12 cellular contexts compared by ENCODE assay signal in genomic region chr6:20427856-20428255, GRCh38. TPM values are rescaled to one million over a fixed set of nuclear protein-coding genes. Genes with fewer than 3 reads are reported as not detected.
DNase-seq lines count a peak whose midpoint lies in the region; ATAC-seq and TF ChIP-seq lines count a peak whose summit lies in the region.
"Had no signal": no experiment of that assay in that cellular context is flagged by ENCODE, and none has a peak within 500 bp of the region (broad histone marks: within the 10 kb centered on the region; RNA-seq: fewer than 3 reads in every experiment).

No MANE protein-coding gene starts in this region.

- intact Hi-C loops in activated T-helper 2 cell treated with anti-CD3 and anti-CD28 coated beads, Interferon-gamma antibody, Interleukin-2, Interleukin-4, amounts not matched to agents 10 μg/mL and 5 μg/mL and 100 μg/mL, durations not matched to agents 14 hours and 24 hours and 36 hours (cut with micrococcal nuclease): no loop called here

- H3K4me1 Mint-ChIP-seq in endodermal cell: peaks cover 36% of the 10 kb centered on the region
- H3K4me1 Mint-ChIP-seq in activated T-helper 2 cell treated with anti-CD3 and anti-CD28 coated beads, Interferon-gamma antibody, Interleukin-2, Interleukin-4, amounts not matched to agents 10 μg/mL and 5 μg/mL and 100 μg/mL, durations not matched to agents 14 hours and 24 hours and 36 hours (ENCODE audit: low read depth): peaks cover 29% of the 10 kb centered on the region

- peaks cover 68% of the 10 kb centered on the region for H3K36me3 ChIP-seq in endodermal cell (ENCODE audit: control insufficient read depth, insufficient read depth, low read length)
- H3K36me3 ChIP-seq in smooth muscle cell (ENCODE audit: low read depth): no peaks in the 10 kb centered on the region

- no peak overlapping the region for H3K4me3 ChIP-seq in endodermal cell (ENCODE audit: low read length)
- no peak overlapping the region for H3K4me3 ChIP-seq in smooth muscle cell
- H3K4me3 ChIP-seq: stomach had no signal

- H3K9ac ChIP-seq in endodermal cell (ENCODE audit: extremely low read depth, low read length, poor library complexity, severe bottlenecking): no peak overlapping the region
- H3K9ac ChIP-seq in smooth muscle cell (ENCODE audit: low read depth): no peak overlapping the region

- no peak overlapping the region for H3K4me3 Mint-ChIP-seq in endodermal cell
- H3K4me3 Mint-ChIP-seq in activated T-helper 2 cell treated with anti-CD3 and anti-CD28 coated beads, Interferon-gamma antibody, Interleukin-2, Interleukin-4, amounts not matched to agents 10 μg/mL and 5 μg/mL and 100 μg/mL, durations not matched to agents 14 hours and 24 hours and 36 hours (ENCODE audit: low read depth): no peak overlapping the region
- H3K4me3 Mint-ChIP-seq: CD4-positive, alpha-beta memory T cell had no signal

- peaks cover 3% of the 10 kb centered on the region for H3K4me1 ChIP-seq in endodermal cell (ENCODE audit: control insufficient read depth, insufficient read depth, low read length)
- no peaks in the 10 kb centered on the region for H3K4me1 ChIP-seq in smooth muscle cell (ENCODE audit: low read depth)

- no peaks in the 10 kb centered on the region for H3F3A ChIP-seq in smooth muscle cell (ENCODE audit: low read depth)

- peaks cover 97% of the 10 kb centered on the region for H4K20me1 ChIP-seq in smooth muscle cell (ENCODE audit: low read depth)

- DNase-seq in endodermal cell (no peak), smooth muscle cell (lab: John Stamatoyannopoulos, UW; ENCODE audit: unreplicated experiment) (no peak), dermis blood vessel endothelial cell (no peak)
- DNase-seq in stimulated activated CD4-positive, alpha-beta T cell treated with anti-CD3 and anti-CD28 coated beads, Interleukin-4, amount 100 ng/mL, for 24 hours: no peak
- DNase-seq in activated T-helper 2 cell treated with anti-CD3 and anti-CD28 coated beads, Interferon-gamma antibody, Interleukin-2, Interleukin-4, amounts not matched to agents 10 μg/mL and 5 μg/mL and 100 μg/mL, durations not matched to agents 14 hours and 24 hours and 36 hours (ENCODE audit: low spot score): no peak
- DNase-seq: CD4-positive, alpha-beta memory T cell; central memory CD4-positive, alpha-beta T cell; hypothalamus; stomach had no signal

- ATAC-seq in GM18502 (IDR thresholded peaks at IDR 0.05; ENCODE audit: poor library complexity, unreplicated experiment) (peak; percentile 90), GM21447 (IDR thresholded peaks at IDR 0.05; ENCODE audit: unreplicated experiment) (peak; percentile 91), HG03159 (IDR thresholded peaks at IDR 0.05; ENCODE audit: unreplicated experiment) (peak; percentile 79)

- H2AFZ ChIP-seq in smooth muscle cell (ENCODE audit: low read depth): no peak overlapping the region

- H3K27ac ChIP-seq in endodermal cell (ENCODE audit: low read depth, low read length) (no peak overlapping the region), smooth muscle cell (ENCODE audit: low read depth) (no peak overlapping the region)
- H3K27ac ChIP-seq: stomach had no signal

- H3K9me3 Mint-ChIP-seq in endodermal cell: no peaks in the 10 kb centered on the region
- H3K9me3 Mint-ChIP-seq in activated T-helper 2 cell treated with anti-CD3 and anti-CD28 coated beads, Interferon-gamma antibody, Interleukin-2, Interleukin-4, amounts not matched to agents 10 μg/mL and 5 μg/mL and 100 μg/mL, durations not matched to agents 14 hours and 24 hours and 36 hours: peaks cover 4% of the 10 kb centered on the region
- H3K9me3 Mint-ChIP-seq: CD4-positive, alpha-beta memory T cell had no signal

- H3K27me3 ChIP-seq in endodermal cell (ENCODE audit: control insufficient read depth, insufficient read depth, low read length, poor library complexity, severe bottlenecking) (no peaks in the 10 kb centered on the region), smooth muscle cell (ENCODE audit: low read depth) (no peaks in the 10 kb centered on the region)
- H3K27me3 ChIP-seq: stomach had no signal

- no peak overlapping the region for H3K4me2 ChIP-seq in smooth muscle cell

- H3K27ac Mint-ChIP-seq in endodermal cell: peak overlapping the region; percentile 69
- no peak overlapping the region for H3K27ac Mint-ChIP-seq in activated T-helper 2 cell treated with anti-CD3 and anti-CD28 coated beads, Interferon-gamma antibody, Interleukin-2, Interleukin-4, amounts not matched to agents 10 μg/mL and 5 μg/mL and 100 μg/mL, durations not matched to agents 14 hours and 24 hours and 36 hours

- 75 to 100% methylated on average over 1 to 5 of the region's 6 CpGs for WGBS in endodermal cell (ENCODE audit: insufficient coverage in 1 of 2, insufficient read length in 1 of 2), 2 experiments
- WGBS in smooth muscle cell (ENCODE audit: low lambda C conversion rate): 86% methylated on average over 6 of the region's 6 CpGs

- H3K79me2 ChIP-seq in smooth muscle cell (ENCODE audit: low read depth): peaks cover 96% of the 10 kb centered on the region

- no peak for TF ChIP-seq CTCF in endodermal cell (conservative IDR thresholded peaks at IDR 0.05)
- TF ChIP-seq CTCF in smooth muscle cell (IDR thresholded peaks at IDR 0.05; ENCODE audit: borderline replicate concordance, insufficient read depth, poor library complexity, severe bottlenecking): no peak

- H3K9me3 ChIP-seq in endodermal cell (ENCODE audit: control insufficient read depth, low read length) (peaks cover 7% of the 10 kb centered on the region), smooth muscle cell (replicated peaks; ENCODE audit: low read depth) (no peaks in the 10 kb centered on the region)
- H3K9me3 ChIP-seq: stomach had no signal

- peaks cover 33% of the 10 kb centered on the region for H3K36me3 Mint-ChIP-seq in endodermal cell (ENCODE audit: low read depth)
- peaks cover 52% of the 10 kb centered on the region for H3K36me3 Mint-ChIP-seq in activated T-helper 2 cell treated with anti-CD3 and anti-CD28 coated beads, Interferon-gamma antibody, Interleukin-2, Interleukin-4, amounts not matched to agents 10 μg/mL and 5 μg/mL and 100 μg/mL, durations not matched to agents 14 hours and 24 hours and 36 hours (ENCODE audit: low read depth)

- no peaks in the 10 kb centered on the region for H3K27me3 Mint-ChIP-seq in endodermal cell (ENCODE audit: insufficient read depth)
- H3K27me3 Mint-ChIP-seq in activated T-helper 2 cell treated with anti-CD3 and anti-CD28 coated beads, Interferon-gamma antibody, Interleukin-2, Interleukin-4, amounts not matched to agents 10 μg/mL and 5 μg/mL and 100 μg/mL, durations not matched to agents 14 hours and 24 hours and 36 hours (ENCODE audit: low read depth): no peaks in the 10 kb centered on the region
- H3K27me3 Mint-ChIP-seq: CD4-positive, alpha-beta memory T cell had no signal

RNA-seq across cellular contexts. Expression of gene E2F3, which starts 26.2 kb away (rescaled TPM):
- 10 to 100 TPM; 38.2 TPM for total RNA-seq in endodermal cell
- polyA plus RNA-seq in endodermal cell (2013, experiment 1 of 2): 26.8 TPM
- polyA plus RNA-seq in endodermal cell (2013, experiment 2 of 2): 26.3 TPM
- 12.6 and 16.3 TPM in 2 replicates for total RNA-seq in smooth muscle cell
- 7.9 and 9.6 TPM in 2 replicates for polyA plus RNA-seq in smooth muscle cell
- total RNA-seq in dermis blood vessel endothelial cell: 5.8 and 9.7 TPM in 2 replicates
- total RNA-seq in activated T-helper 2 cell treated with anti-CD3 and anti-CD28 coated beads, Interferon-gamma antibody, Interleukin-2, Interleukin-4, amounts not matched to agents 10 μg/mL and 5 μg/mL and 100 μg/mL, durations not matched to agents 14 hours and 24 hours and 36 hours: 27.9 TPM in 2 replicates
